In the genomic region with DNA sequence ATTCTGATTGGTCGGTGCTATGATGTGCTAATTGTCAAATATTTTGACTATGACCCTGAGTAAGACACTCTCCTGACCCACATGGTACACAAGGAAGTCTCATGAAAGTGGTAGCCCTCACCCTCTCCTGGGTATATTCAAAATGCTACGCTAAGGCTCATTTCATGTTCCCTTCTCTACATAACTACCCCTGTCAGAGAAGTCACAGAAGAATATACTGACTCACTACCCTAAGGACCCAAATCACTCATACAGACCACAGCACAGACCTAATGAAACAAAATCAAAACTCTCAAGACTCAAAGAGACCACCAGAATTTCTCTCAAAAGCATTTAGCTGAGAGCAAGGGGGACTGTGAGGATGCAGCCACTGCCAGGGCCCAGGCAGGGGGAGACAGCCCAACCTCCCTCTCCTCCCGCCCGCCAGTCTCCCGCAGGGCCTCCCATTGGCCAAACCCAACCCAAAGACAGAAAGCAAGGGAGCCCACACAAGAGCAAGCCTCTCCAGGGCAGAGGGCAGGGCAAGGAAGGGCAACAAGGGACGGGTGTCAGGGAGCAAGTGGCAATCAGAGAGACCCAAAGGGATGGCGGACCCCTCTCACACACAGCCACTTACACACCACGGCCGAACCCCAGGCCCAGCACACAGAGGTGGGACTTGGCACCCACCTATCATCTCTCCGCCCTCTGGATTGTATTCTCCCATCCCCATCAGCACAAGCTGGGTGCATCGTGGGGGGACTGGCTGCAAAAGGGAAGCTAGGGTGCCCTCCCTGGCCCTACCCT, we compare ENCODE assay signal across 1 cellular context.
TF ChIP-seq lines count a peak whose summit lies in the region.

No MANE protein-coding gene starts in this region.

TF ChIP-seq in H1, 55 proteins besides CTCF, POLR2A, EP300 and RAD21:
- TF ChIP-seq, protein P1, sequence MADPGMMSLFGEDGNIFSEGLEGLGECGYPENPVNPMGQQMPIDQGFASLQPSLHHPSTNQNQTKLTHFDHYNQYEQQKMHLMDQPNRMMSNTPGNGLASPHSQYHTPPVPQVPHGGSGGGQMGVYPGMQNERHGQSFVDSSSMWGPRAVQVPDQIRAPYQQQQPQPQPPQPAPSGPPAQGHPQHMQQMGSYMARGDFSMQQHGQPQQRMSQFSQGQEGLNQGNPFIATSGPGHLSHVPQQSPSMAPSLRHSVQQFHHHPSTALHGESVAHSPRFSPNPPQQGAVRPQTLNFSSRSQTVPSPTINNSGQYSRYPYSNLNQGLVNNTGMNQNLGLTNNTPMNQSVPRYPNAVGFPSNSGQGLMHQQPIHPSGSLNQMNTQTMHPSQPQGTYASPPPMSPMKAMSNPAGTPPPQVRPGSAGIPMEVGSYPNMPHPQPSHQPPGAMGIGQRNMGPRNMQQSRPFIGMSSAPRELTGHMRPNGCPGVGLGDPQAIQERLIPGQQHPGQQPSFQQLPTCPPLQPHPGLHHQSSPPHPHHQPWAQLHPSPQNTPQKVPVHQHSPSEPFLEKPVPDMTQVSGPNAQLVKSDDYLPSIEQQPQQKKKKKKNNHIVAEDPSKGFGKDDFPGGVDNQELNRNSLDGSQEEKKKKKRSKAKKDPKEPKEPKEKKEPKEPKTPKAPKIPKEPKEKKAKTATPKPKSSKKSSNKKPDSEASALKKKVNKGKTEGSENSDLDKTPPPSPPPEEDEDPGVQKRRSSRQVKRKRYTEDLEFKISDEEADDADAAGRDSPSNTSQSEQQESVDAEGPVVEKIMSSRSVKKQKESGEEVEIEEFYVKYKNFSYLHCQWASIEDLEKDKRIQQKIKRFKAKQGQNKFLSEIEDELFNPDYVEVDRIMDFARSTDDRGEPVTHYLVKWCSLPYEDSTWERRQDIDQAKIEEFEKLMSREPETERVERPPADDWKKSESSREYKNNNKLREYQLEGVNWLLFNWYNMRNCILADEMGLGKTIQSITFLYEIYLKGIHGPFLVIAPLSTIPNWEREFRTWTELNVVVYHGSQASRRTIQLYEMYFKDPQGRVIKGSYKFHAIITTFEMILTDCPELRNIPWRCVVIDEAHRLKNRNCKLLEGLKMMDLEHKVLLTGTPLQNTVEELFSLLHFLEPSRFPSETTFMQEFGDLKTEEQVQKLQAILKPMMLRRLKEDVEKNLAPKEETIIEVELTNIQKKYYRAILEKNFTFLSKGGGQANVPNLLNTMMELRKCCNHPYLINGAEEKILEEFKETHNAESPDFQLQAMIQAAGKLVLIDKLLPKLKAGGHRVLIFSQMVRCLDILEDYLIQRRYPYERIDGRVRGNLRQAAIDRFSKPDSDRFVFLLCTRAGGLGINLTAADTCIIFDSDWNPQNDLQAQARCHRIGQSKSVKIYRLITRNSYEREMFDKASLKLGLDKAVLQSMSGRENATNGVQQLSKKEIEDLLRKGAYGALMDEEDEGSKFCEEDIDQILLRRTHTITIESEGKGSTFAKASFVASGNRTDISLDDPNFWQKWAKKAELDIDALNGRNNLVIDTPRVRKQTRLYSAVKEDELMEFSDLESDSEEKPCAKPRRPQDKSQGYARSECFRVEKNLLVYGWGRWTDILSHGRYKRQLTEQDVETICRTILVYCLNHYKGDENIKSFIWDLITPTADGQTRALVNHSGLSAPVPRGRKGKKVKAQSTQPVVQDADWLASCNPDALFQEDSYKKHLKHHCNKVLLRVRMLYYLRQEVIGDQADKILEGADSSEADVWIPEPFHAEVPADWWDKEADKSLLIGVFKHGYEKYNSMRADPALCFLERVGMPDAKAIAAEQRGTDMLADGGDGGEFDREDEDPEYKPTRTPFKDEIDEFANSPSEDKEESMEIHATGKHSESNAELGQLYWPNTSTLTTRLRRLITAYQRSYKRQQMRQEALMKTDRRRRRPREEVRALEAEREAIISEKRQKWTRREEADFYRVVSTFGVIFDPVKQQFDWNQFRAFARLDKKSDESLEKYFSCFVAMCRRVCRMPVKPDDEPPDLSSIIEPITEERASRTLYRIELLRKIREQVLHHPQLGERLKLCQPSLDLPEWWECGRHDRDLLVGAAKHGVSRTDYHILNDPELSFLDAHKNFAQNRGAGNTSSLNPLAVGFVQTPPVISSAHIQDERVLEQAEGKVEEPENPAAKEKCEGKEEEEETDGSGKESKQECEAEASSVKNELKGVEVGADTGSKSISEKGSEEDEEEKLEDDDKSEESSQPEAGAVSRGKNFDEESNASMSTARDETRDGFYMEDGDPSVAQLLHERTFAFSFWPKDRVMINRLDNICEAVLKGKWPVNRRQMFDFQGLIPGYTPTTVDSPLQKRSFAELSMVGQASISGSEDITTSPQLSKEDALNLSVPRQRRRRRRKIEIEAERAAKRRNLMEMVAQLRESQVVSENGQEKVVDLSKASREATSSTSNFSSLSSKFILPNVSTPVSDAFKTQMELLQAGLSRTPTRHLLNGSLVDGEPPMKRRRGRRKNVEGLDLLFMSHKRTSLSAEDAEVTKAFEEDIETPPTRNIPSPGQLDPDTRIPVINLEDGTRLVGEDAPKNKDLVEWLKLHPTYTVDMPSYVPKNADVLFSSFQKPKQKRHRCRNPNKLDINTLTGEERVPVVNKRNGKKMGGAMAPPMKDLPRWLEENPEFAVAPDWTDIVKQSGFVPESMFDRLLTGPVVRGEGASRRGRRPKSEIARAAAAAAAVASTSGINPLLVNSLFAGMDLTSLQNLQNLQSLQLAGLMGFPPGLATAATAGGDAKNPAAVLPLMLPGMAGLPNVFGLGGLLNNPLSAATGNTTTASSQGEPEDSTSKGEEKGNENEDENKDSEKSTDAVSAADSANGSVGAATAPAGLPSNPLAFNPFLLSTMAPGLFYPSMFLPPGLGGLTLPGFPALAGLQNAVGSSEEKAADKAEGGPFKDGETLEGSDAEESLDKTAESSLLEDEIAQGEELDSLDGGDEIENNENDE (IDR thresholded peaks at IDR 0.05; ENCODE audit: insufficient replicate concordance, low read length): no peak
- TF ChIP-seq GTF2F1 (IDR thresholded peaks at IDR 0.05; ENCODE audit: borderline replicate concordance, low read depth, low read length) (no peak), KDM1A (IDR thresholded peaks at IDR 0.05; ENCODE audit: borderline replicate concordance, low read length) (no peak), BCL11A (IDR thresholded peaks at IDR 0.05; ENCODE audit: low read depth in 2 of 2, low read length in 2 of 2) (no peak), SRF (IDR thresholded peaks at IDR 0.05; ENCODE audit: low read depth, low read length) (no peak), HDAC6 (IDR thresholded peaks at IDR 0.05; ENCODE audit: low read depth, low read length) (no peak), SUZ12 (IDR thresholded peaks at IDR 0.05; ENCODE audit: low read length) (no peak), SP2 (IDR thresholded peaks at IDR 0.05; ENCODE audit: low read length) (no peak), TAF7 (optimal IDR thresholded peaks at IDR 0.05; ENCODE audit: borderline replicate concordance, low read depth, low read length) (no peak), PHF8 (conservative IDR thresholded peaks at IDR 0.05; ENCODE audit: low read depth, low read length) (no peak), POU5F1 (IDR thresholded peaks at IDR 0.05; ENCODE audit: low read depth, low read length) (no peak), SIN3A (conservative IDR thresholded peaks at IDR 0.05 in 1 of 2, IDR thresholded peaks at IDR 0.05 in 1 of 2; ENCODE audit: low read depth in 1 of 2, low read length in 2 of 2) (no peak), BACH1 (IDR thresholded peaks at IDR 0.05; ENCODE audit: low read length) (no peak), RBBP5 (IDR thresholded peaks at IDR 0.05; ENCODE audit: borderline replicate concordance, low read depth, low read length) (no peak), JUN (IDR thresholded peaks at IDR 0.05; ENCODE audit: low read depth, low read length) (no peak), RNF2 (IDR thresholded peaks at IDR 0.05; ENCODE audit: borderline replicate concordance, low read depth, low read length, missing control alignments, poor library complexity, severe bottlenecking) (no peak), GABPA (IDR thresholded peaks at IDR 0.05; ENCODE audit: borderline replicate concordance, insufficient read depth, low read length) (no peak), EZH2 (IDR thresholded peaks at IDR 0.05; ENCODE audit: low read depth, low read length, severe bottlenecking) (no peak)
- TF ChIP-seq, protein P2, sequence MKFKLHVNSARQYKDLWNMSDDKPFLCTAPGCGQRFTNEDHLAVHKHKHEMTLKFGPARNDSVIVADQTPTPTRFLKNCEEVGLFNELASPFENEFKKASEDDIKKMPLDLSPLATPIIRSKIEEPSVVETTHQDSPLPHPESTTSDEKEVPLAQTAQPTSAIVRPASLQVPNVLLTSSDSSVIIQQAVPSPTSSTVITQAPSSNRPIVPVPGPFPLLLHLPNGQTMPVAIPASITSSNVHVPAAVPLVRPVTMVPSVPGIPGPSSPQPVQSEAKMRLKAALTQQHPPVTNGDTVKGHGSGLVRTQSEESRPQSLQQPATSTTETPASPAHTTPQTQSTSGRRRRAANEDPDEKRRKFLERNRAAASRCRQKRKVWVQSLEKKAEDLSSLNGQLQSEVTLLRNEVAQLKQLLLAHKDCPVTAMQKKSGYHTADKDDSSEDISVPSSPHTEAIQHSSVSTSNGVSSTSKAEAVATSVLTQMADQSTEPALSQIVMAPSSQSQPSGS (IDR thresholded peaks at IDR 0.05; ENCODE audit: low read length): no peak
- TF ChIP-seq, protein P3, sequence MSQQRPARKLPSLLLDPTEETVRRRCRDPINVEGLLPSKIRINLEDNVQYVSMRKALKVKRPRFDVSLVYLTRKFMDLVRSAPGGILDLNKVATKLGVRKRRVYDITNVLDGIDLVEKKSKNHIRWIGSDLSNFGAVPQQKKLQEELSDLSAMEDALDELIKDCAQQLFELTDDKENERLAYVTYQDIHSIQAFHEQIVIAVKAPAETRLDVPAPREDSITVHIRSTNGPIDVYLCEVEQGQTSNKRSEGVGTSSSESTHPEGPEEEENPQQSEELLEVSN (IDR thresholded peaks at IDR 0.05): no peak
